ENCODE assay signal across 9 cellular contexts in genomic region chr16:1966460-1966859, GRCh38. TPM values are rescaled to one million over a fixed set of nuclear protein-coding genes. Genes with fewer than 3 reads are reported as not detected.
DNase-seq lines count a peak whose midpoint lies in the region; ATAC-seq and TF ChIP-seq lines count a peak whose summit lies in the region.
"Had no signal": no experiment of that assay in that cellular context is flagged by ENCODE, and none has a peak within 500 bp of the region (broad histone marks: within the 10 kb centered on the region; RNA-seq: fewer than 3 reads in every experiment).

Gene RNF151 (plus strand): TSS chr16:1966856. CDS start chr16:1966882, 26 bp downstream.

- H2AFZ ChIP-seq in fibroblast of lung (ENCODE audit: low read length), result no peak within 1 kb of the TSS

- DNase-seq in RWPE2 (ENCODE audit: low spot score) (no peak), fibroblast of lung (ENCODE audit: low read depth in 2 of 2) (no peak), psoas muscle (no peak)
- DNase-seq: dermis blood vessel endothelial cell had no signal

- H3K9ac ChIP-seq in ES-I3 (ENCODE audit: low read depth, low read length) (peak within 1 kb of the TSS; percentile 99), fibroblast of lung (ENCODE audit: insufficient read depth, low read length) (peak within 1 kb of the TSS; percentile 98)

- WGBS in psoas muscle, 3 donors, result 94 to 98% (median 95%) methylated on average over 6 of the region's 6 CpGs

- H3K36me3 ChIP-seq in ES-I3 (ENCODE audit: insufficient read depth, low read length), result peaks cover 22% of the 10 kb centered on the region
- peaks cover 34% of the 10 kb centered on the region for H3K36me3 ChIP-seq in RWPE2 (ENCODE audit: low read depth)
- H3K36me3 ChIP-seq in fibroblast of lung (ENCODE audit: control insufficient read depth, insufficient read depth, low read length), result peaks cover 18% of the 10 kb centered on the region
- peaks cover 0 to 25% of the 10 kb centered on the region in 2 donors for H3K36me3 ChIP-seq in psoas muscle (ENCODE audit: insufficient read depth in 1 of 2, low read depth in 1 of 2)

- H3K4me1 ChIP-seq in ES-I3 (ENCODE audit: insufficient read depth, low read length) (peaks cover 5% of the 10 kb centered on the region; the same call in 1 of the 2 replicates), RWPE2 (ENCODE audit: insufficient read depth, poor library complexity, severe bottlenecking) (peaks cover 14% of the 10 kb centered on the region), fibroblast of lung (ENCODE audit: control insufficient read depth, extremely low read depth, insufficient read depth, low read length) (peaks cover 3% of the 10 kb centered on the region), psoas muscle (peaks cover 23% of the 10 kb centered on the region)

- H3K4me2 ChIP-seq in fibroblast of lung (ENCODE audit: extremely low read depth, insufficient read depth, low read length), result peak within 1 kb of the TSS; percentile 100

- intact Hi-C loops in psoas muscle (cut with DNase I), result no loop called here

- ATAC-seq in RWPE2 (ENCODE audit: low read depth) (no peak), psoas muscle (no peak), GM21447 (IDR thresholded peaks at IDR 0.05; ENCODE audit: unreplicated experiment) (no peak), GM18868 (IDR thresholded peaks at IDR 0.05; ENCODE audit: unreplicated experiment) (no peak), HG02571 (IDR thresholded peaks at IDR 0.05; ENCODE audit: unreplicated experiment) (no peak), HG03469 (IDR thresholded peaks at IDR 0.05; ENCODE audit: unreplicated experiment) (no peak)

- peak within 1 kb of the TSS; percentile 93 for H3K27ac ChIP-seq in RWPE2 (ENCODE audit: poor library complexity, severe bottlenecking)
- peak within 1 kb of the TSS; percentile 96 for H3K27ac ChIP-seq in fibroblast of lung (ENCODE audit: insufficient read depth, low read length)
- H3K27ac ChIP-seq in psoas muscle, result peak within 1 kb of the TSS; percentile 91

- H3K4me3 ChIP-seq in RWPE2 (ENCODE audit: severe bottlenecking), result peak within 1 kb of the TSS; percentile 81
- H3K4me3 ChIP-seq in fibroblast of lung (replicated peaks in 1 of 4; ENCODE audit: control extremely low read depth in 1 of 4, insufficient read depth in 1 of 4, low read depth in 3 of 4, low read length in 4 of 4), result peak within 1 kb of the TSS; percentile 79 to 99 (median 88)
- peak within 1 kb of the TSS; percentile 78 for H3K4me3 ChIP-seq in psoas muscle

- TF ChIP-seq CTCF in RWPE2 (IDR thresholded peaks at IDR 0.05; ENCODE audit: poor library complexity, severe bottlenecking) (no peak), fibroblast of lung (conservative IDR thresholded peaks at IDR 0.05 in 1 of 2, IDR thresholded peaks at IDR 0.05 in 1 of 2; ENCODE audit: low read depth in 1 of 2, low read length in 2 of 2) (no peak), psoas muscle (IDR thresholded peaks at IDR 0.05) (no peak)

- H4K20me1 ChIP-seq in fibroblast of lung (ENCODE audit: control insufficient read depth, extremely low read depth, insufficient read depth, low read length), result no peaks in the 10 kb centered on the region

- no peaks in the 10 kb centered on the region for H3K27me3 ChIP-seq in RWPE2 (ENCODE audit: insufficient read depth, poor library complexity, severe bottlenecking)
- no peaks in the 10 kb centered on the region for H3K27me3 ChIP-seq in fibroblast of lung (ENCODE audit: control insufficient read depth, insufficient read depth, low read length)
- no peaks in the 10 kb centered on the region for H3K27me3 ChIP-seq in psoas muscle (ENCODE audit: insufficient read depth in 3 of 3, low read length in 2 of 3)

- no peaks in the 10 kb centered on the region for H3K9me3 ChIP-seq in ES-I3 (ENCODE audit: control insufficient read depth, insufficient read depth, low read length)
- no peaks in the 10 kb centered on the region for H3K9me3 ChIP-seq in RWPE2 (ENCODE audit: severe bottlenecking)
- no peaks in the 10 kb centered on the region for H3K9me3 ChIP-seq in fibroblast of lung (ENCODE audit: control insufficient read depth, insufficient read depth, low read depth, low read length)
- no peaks in the 10 kb centered on the region for H3K9me3 ChIP-seq in psoas muscle

- peaks cover 37% of the 10 kb centered on the region for H3K79me2 ChIP-seq in fibroblast of lung (ENCODE audit: control insufficient read depth, insufficient read depth, low read length)

RNA-seq across cellular contexts. Expression of gene RNF151, which starts in this region (rescaled TPM):
- not detected in 2 replicates for total RNA-seq in fibroblast of lung
- not detected in 2 replicates for polyA plus RNA-seq in fibroblast of lung
- not detected in 2 replicates for polyA plus RNA-seq in fibroblast of lung (2012)
- polyA minus RNA-seq in fibroblast of lung (ENCODE audit: low replicate concordance), result not detected in 2 replicates
- total RNA-seq in psoas muscle, result not detected
- not detected for polyA plus RNA-seq in psoas muscle
- total RNA-seq: dermis blood vessel endothelial cell had no signal
